In the genomic region with DNA sequence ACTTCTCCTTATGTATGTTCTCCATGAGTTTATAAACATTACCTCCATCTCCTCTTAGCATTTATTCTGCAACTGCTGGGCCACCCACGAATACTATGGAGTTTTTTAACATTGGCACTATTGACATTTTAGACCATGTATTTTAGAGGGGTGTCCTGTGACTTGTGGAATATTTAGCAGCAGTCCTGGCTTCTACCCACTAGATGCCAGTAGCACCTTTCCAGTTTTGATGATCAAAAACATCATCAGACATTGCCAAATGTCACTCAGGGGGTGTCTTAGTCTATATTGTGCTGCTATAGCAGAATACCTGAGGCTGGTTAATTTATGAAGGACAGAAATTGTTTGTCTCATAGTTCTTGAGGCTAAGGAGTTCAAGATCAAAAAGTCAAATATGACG, we compare ENCODE assay signal across 1 cellular context.
TF ChIP-seq lines count a peak whose summit lies in the region.

No MANE protein-coding gene starts in this region.

TF ChIP-seq in H1, 55 proteins besides CTCF, POLR2A, EP300 and RAD21:
- TF ChIP-seq KDM4A (IDR thresholded peaks at IDR 0.05; ENCODE audit: low read depth, low read length, severe bottlenecking) (no peak), YY1 (IDR thresholded peaks at IDR 0.05; ENCODE audit: low read depth, low read length) (no peak), JUN (IDR thresholded peaks at IDR 0.05; ENCODE audit: low read depth, low read length) (no peak), POU5F1 (IDR thresholded peaks at IDR 0.05; ENCODE audit: low read depth, low read length) (no peak), GABPA (IDR thresholded peaks at IDR 0.05; ENCODE audit: borderline replicate concordance, insufficient read depth, low read length) (no peak), HDAC2 (IDR thresholded peaks at IDR 0.05; ENCODE audit: borderline replicate concordance in 1 of 2, low read depth in 2 of 2, low read length in 2 of 2) (no peak), SIN3A (conservative IDR thresholded peaks at IDR 0.05 in 1 of 2, IDR thresholded peaks at IDR 0.05 in 1 of 2; ENCODE audit: low read depth in 1 of 2, low read length in 2 of 2) (no peak), CREB1 (IDR thresholded peaks at IDR 0.05) (no peak), RFX5 (IDR thresholded peaks at IDR 0.05; ENCODE audit: borderline replicate concordance, low read depth, low read length) (no peak), CTBP2 (IDR thresholded peaks at IDR 0.05; ENCODE audit: borderline replicate concordance, insufficient read depth, insufficient read length, low read length) (no peak)
- TF ChIP-seq, protein P1, sequence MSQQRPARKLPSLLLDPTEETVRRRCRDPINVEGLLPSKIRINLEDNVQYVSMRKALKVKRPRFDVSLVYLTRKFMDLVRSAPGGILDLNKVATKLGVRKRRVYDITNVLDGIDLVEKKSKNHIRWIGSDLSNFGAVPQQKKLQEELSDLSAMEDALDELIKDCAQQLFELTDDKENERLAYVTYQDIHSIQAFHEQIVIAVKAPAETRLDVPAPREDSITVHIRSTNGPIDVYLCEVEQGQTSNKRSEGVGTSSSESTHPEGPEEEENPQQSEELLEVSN (IDR thresholded peaks at IDR 0.05), result no peak
- TF ChIP-seq, protein P2, sequence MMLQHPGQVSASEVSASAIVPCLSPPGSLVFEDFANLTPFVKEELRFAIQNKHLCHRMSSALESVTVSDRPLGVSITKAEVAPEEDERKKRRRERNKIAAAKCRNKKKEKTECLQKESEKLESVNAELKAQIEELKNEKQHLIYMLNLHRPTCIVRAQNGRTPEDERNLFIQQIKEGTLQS (IDR thresholded peaks at IDR 0.05; ENCODE audit: insufficient read depth, low read depth, low read length), result no peak
